ENCODE assay signal across 1 cellular context in genomic region chr13:97429681-97430081, GRCh38.
TF ChIP-seq lines count a peak whose summit lies in the region.

No MANE protein-coding gene starts in this region.

TF ChIP-seq in GM12878, 131 proteins besides CTCF, POLR2A, EP300 and RAD21:
- TF ChIP-seq SMAD1 (IDR thresholded peaks at IDR 0.05; ENCODE audit: low read depth, partially characterized antibody) = no peak
TF ChIP-seq in GM12878: peak in this region for 0.
